ENCODE assay signal across 10 cellular contexts in genomic region chr14:74425525-74426201, GRCh38. TPM values are rescaled to one million over a fixed set of nuclear protein-coding genes. Genes with fewer than 3 reads are reported as not detected.
DNase-seq lines count a peak whose midpoint lies in the region; ATAC-seq, FAIRE-seq and TF ChIP-seq lines count a peak whose summit lies in the region.
"Had no signal": no experiment of that assay in that cellular context is flagged by ENCODE, and none has a peak within 500 bp of the region (broad histone marks: within the 10 kb centered on the region; RNA-seq: fewer than 3 reads in every experiment).

No MANE protein-coding gene starts in this region.

- intact Hi-C loops in mucosa of descending colon (cut with DNase I, micrococcal nuclease) (no loop called here), sigmoid colon (cut with DNase I) (no loop called here)

- H3K9me3 ChIP-seq in mucosa of descending colon (no peaks in the 10 kb centered on the region), sigmoid colon (no peaks in the 10 kb centered on the region)

- H3K4me1 ChIP-seq in mucosa of descending colon (ENCODE audit: low read depth) (no peaks in the 10 kb centered on the region), sigmoid colon (peaks cover 0 to 8% (median 0%) of the 10 kb centered on the region in 4 donors)

- H3K36me3 ChIP-seq in mucosa of descending colon (ENCODE audit: low read depth) (no peaks in the 10 kb centered on the region), sigmoid colon (no peaks in the 10 kb centered on the region)

- peak; percentile 60 for DNase-seq in GM19239 (ENCODE audit: insufficient read length, low spot score)
- DNase-seq in coronary artery (ENCODE audit: low spot score): peak; percentile 55
- peak in 2 of 3 donors; percentile 37 to 56 for DNase-seq in mucosa of descending colon
- DNase-seq in urothelium cell line (ENCODE audit: low spot score): peak; percentile 90
- no peak for DNase-seq in inferior parietal cortex (ENCODE audit: extremely low spot score)
- DNase-seq in sigmoid colon: no peak

- no peak for TF ChIP-seq EP300 in sigmoid colon (IDR thresholded peaks at IDR 0.05)

- ATAC-seq in activated CD4-positive, CD25-positive, alpha-beta regulatory T cell treated with anti-CD3 and anti-CD28 coated beads, Interleukin-2, amount 50 U/mL, for 24 hours: peak; percentile 44 to 49
- ATAC-seq in mucosa of descending colon: peak; percentile 79
- no peak for ATAC-seq in HG03025 (IDR thresholded peaks at IDR 0.05; ENCODE audit: low FRiP score, unreplicated experiment)

- H3K4me3 ChIP-seq in coronary artery (peak overlapping the region; percentile 55), mucosa of descending colon (no peak overlapping the region), sigmoid colon (peak overlapping the region in 1 of 4 donors; percentile 19)

- peaks cover 3 to 29% (median 29%) of the 10 kb centered on the region in 3 donors for H3K27me3 ChIP-seq in sigmoid colon

- TF ChIP-seq CTCF in coronary artery (IDR thresholded peaks at IDR 0.05): no peak
- no peak for TF ChIP-seq CTCF in mucosa of descending colon (IDR thresholded peaks at IDR 0.05)
- no peak for TF ChIP-seq CTCF in sigmoid colon (IDR thresholded peaks at IDR 0.05)

- FAIRE-seq in GM19239 (lab: Jason Lieb, UNC) (no peak), urothelium cell line (lab: Jason Lieb, UNC) (no peak)

- H3K27ac ChIP-seq in coronary artery (no peak overlapping the region), sigmoid colon (no peak overlapping the region)
- H3K27ac ChIP-seq: HL-60 had no signal

- TF ChIP-seq POLR2A in sigmoid colon (IDR thresholded peaks at IDR 0.05): no peak

- WGBS in sigmoid colon, 2 donors: 3 to 6% methylated on average over 66 of the region's 66 CpGs

RNA-seq across cellular contexts. Expression of gene SYNDIG1L, which starts 0.3 kb away (rescaled TPM):
- total RNA-seq in mucosa of descending colon: under 1 TPM in 2 of 3 donors, not detected in 1; 0.14 to 0.22 TPM
- total RNA-seq in sigmoid colon: 1 to 10 TPM in 1 of 4 donors, under 1 TPM in 1, not detected in 2; under 0.01 to 1.7 TPM
- under 1 TPM in 1 of 3 donors, not detected in 2; 0.20 TPM for polyA plus RNA-seq in sigmoid colon
- total RNA-seq: fibroblast of lung had no signal
- polyA plus RNA-seq: fibroblast of lung had no signal

Comparison
In these comparisons a context has a peak if more than half of its experiments do, and no peak if none do; other contexts are left out.
1. DNase-seq: peak in GM19239 (single experiment), coronary artery (single experiment), mucosa of descending colon (2 of 3) and urothelium cell line (single experiment); none in inferior parietal cortex (single experiment) and sigmoid colon (single experiment).